9 cellular contexts compared by ENCODE assay signal in the genomic region with DNA sequence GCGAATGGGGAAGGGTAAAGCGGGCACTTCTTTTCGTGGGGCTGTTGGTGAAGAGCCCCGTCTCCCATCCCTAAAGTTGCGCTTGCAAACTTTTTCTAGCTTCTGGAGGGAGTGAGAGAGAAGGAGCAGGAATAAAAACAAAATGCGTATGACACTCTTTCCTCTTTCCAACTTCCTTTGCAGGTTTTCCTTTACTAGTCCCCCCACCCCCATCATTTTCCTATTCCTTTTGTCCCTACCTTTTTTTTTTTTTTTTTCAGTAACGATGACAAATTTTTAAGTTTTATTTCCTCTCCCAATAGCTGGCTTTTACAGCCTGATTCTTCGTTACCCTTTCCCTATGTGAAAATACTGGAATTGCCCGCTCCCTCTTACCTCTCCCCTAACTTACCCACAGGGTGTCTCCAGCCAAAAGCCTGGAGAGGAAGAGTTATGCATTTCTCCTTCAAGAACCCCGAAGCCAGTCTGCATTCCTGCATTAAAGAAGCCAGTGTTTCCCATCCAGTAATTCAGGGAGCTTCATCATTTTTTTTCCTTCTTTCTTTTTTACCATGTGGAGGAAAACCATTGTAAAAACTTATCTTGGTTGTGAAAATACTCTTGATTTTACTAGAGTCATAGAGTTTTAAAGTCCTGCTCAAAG. TPM values are rescaled to one million over a fixed set of nuclear protein-coding genes. Genes with fewer than 3 reads are reported as not detected.
A peak's percentile ranks its signal among the peaks of the same experiment; 100 is the strongest.
DNase-seq lines count a peak whose midpoint lies in the region; ATAC-seq and TF ChIP-seq lines count a peak whose summit lies in the region.
"Had no signal": no experiment of that assay in that cellular context is flagged by ENCODE, and none has a peak within 500 bp of the region (broad histone marks: within the 10 kb centered on the region; RNA-seq: fewer than 3 reads in every experiment).

No MANE protein-coding gene starts in this region.

- peak overlapping the region; percentile 66 for H3K4me3 Mint-ChIP-seq in activated CD4-positive, alpha-beta T cell treated with anti-CD3 and anti-CD28 coated beads, Interleukin-2, amount 10 ng/mL, durations not matched to agents 24 days and 14 days

- H3K4me1 ChIP-seq in left lung, result peaks cover 4 to 15% of the 10 kb centered on the region in 2 donors
- H3K4me1 ChIP-seq in testis, result no peaks in the 10 kb centered on the region
- H3K4me1 ChIP-seq: BLaER1 treated with 17β-estradiol and CSF1 and Interleukin-3, amounts not matched to agents 10 nM and 100 nM had no signal

- no peaks in the 10 kb centered on the region for H3K27me3 ChIP-seq in brain microvascular endothelial cell (replicated peaks)
- H3K27me3 ChIP-seq in left lung, result peaks cover 0 to 29% of the 10 kb centered on the region in 2 donors
- H3K27me3 ChIP-seq in testis, result no peaks in the 10 kb centered on the region
- H3K27me3 ChIP-seq: BLaER1 treated with 17β-estradiol and CSF1 and Interleukin-3, amounts not matched to agents 10 nM and 100 nM had no signal

- H3K36me3 ChIP-seq in brain microvascular endothelial cell (replicated peaks) (no peaks in the 10 kb centered on the region), left lung (no peaks in the 10 kb centered on the region), testis (ENCODE audit: low read depth, missing control alignments) (no peaks in the 10 kb centered on the region)
- H3K36me3 ChIP-seq: BLaER1 treated with 17β-estradiol and CSF1 and Interleukin-3, amounts not matched to agents 10 nM and 100 nM had no signal

- peaks cover 5% of the 10 kb centered on the region for H3K9me3 Mint-ChIP-seq in activated CD4-positive, alpha-beta T cell treated with anti-CD3 and anti-CD28 coated beads, Interleukin-2, amount 10 ng/mL, durations not matched to agents 24 days and 14 days

- H3K4me1 Mint-ChIP-seq in activated CD4-positive, alpha-beta T cell treated with anti-CD3 and anti-CD28 coated beads, Interleukin-2, amount 10 ng/mL, durations not matched to agents 24 days and 14 days, result peaks cover 7% of the 10 kb centered on the region

- no peak for ATAC-seq in left lung

- H3K27ac Mint-ChIP-seq in activated CD4-positive, alpha-beta T cell treated with anti-CD3 and anti-CD28 coated beads, Interleukin-2, amount 10 ng/mL, durations not matched to agents 24 days and 14 days, result no peak overlapping the region

- H3K9me3 ChIP-seq in left lung (no peaks in the 10 kb centered on the region), testis (no peaks in the 10 kb centered on the region)

- H3K4me3 ChIP-seq in brain microvascular endothelial cell (ENCODE audit: low read depth, low read length) (peak overlapping the region; percentile 72), left lung (peak overlapping the region; percentile 48 to 54), testis (peak overlapping the region; percentile 57 to 75)
- H3K4me3 ChIP-seq: BLaER1 treated with 17β-estradiol and CSF1 and Interleukin-3, amounts not matched to agents 10 nM and 100 nM had no signal

- peaks cover 51% of the 10 kb centered on the region for H3K27me3 Mint-ChIP-seq in activated CD4-positive, alpha-beta T cell treated with anti-CD3 and anti-CD28 coated beads, Interleukin-2, amount 10 ng/mL, durations not matched to agents 24 days and 14 days

- 1 to 6% methylated on average over 10 of the region's 10 CpGs for WGBS in testis, 2 donors

- DNase-seq in activated CD4-positive, alpha-beta T cell treated with anti-CD3 and anti-CD28 coated beads, Interleukin-2, amount 10 ng/mL, durations not matched to agents 24 days and 14 days, result no peak
- no peak for DNase-seq in activated CD4-positive, alpha-beta T cell treated with anti-CD3 and anti-CD28 coated beads for 48 hours
- DNase-seq in brain microvascular endothelial cell, result no peak
- no peak for DNase-seq in left lung
- DNase-seq in testis, result no peak
- no peak for DNase-seq in stimulated activated CD4-positive, alpha-beta T cell treated with anti-CD3 and anti-CD28 coated beads, Interleukin-1b, Interleukin-23, amount 100 ng/mL, for 48 hours
- DNase-seq in D341Med (ENCODE audit: low spot score), result no peak
- no peak for DNase-seq in NCI-H2029 treated with DMSO at 0.1 percent for 48 hours (lab: John Stamatoyannopoulos, UW)

- in situ Hi-C loops in brain microvascular endothelial cell (cut with HindIII; ENCODE audit: low pct_ligation_motif_present, low sequenced_read_pairs), result no loop called here

- TF ChIP-seq CTCF in brain microvascular endothelial cell (IDR thresholded peaks at IDR 0.05; ENCODE audit: low read depth, low read length, missing control alignments) (no peak), left lung (IDR thresholded peaks at IDR 0.05) (no peak), testis (IDR thresholded peaks at IDR 0.05) (no peak)

- intact Hi-C loops in activated CD4-positive, alpha-beta T cell treated with anti-CD3 and anti-CD28 coated beads, Interleukin-2, amount 10 ng/mL, durations not matched to agents 24 days and 14 days (cut with micrococcal nuclease), result no loop called here
- intact Hi-C loops in left lung (cut with DNase I), result no loop called here
- intact Hi-C loops in testis (cut with DNase I; ENCODE audit: low total_unique reads), result no loop called here

- H3K36me3 Mint-ChIP-seq in activated CD4-positive, alpha-beta T cell treated with anti-CD3 and anti-CD28 coated beads, Interleukin-2, amount 10 ng/mL, durations not matched to agents 24 days and 14 days (ENCODE audit: low read depth), result no peaks in the 10 kb centered on the region

- H3K27ac ChIP-seq in brain microvascular endothelial cell (peak overlapping the region; percentile 74), left lung (peak overlapping the region; percentile 81 to 94), testis (peak overlapping the region; percentile 53 to 81)
- H3K27ac ChIP-seq: BLaER1 treated with 17β-estradiol and CSF1 and Interleukin-3, amounts not matched to agents 10 nM and 100 nM had no signal

- no peak for TF ChIP-seq POLR2A in testis (IDR thresholded peaks at IDR 0.05)

RNA-seq across cellular contexts. Expression of a gene that starts 0.6 kb away (rescaled TPM):
- total RNA-seq in activated CD4-positive, alpha-beta T cell treated with anti-CD3 and anti-CD28 coated beads, Interleukin-2, amount 10 ng/mL, durations not matched to agents 24 days and 14 days, result not detected in 2 replicates
- total RNA-seq in left lung (10 to 100 TPM; 23.5 to 23.6 TPM), testis (under 1 TPM; 0.55 to 0.74 TPM)
- polyA plus RNA-seq in testis (ENCODE audit: insufficient read depth, low read depth, low replicate concordance), result 1.6 TPM

Comparison
In these comparisons a context has a peak if more than half of its experiments do, and no peak if none do; other contexts are left out.
1. RNA of a gene that starts 0.6 kb away (total RNA-seq): 23.5 to 23.6 TPM in left lung; 0.55 to 0.74 TPM in testis and not detected in activated CD4-positive, alpha-beta T cell treated with anti-CD3 and anti-CD28 coated beads, Interleukin-2, amount 10 ng/mL, durations not matched to agents 24 days and 14 days; every median in the first group is over 10 times any median in the second.
2. Peak in every context shown above with its lines, with median percentiles within 50 percentile points of each other: H3K27ac ChIP-seq and H3K4me3 ChIP-seq.